16 cellular contexts compared by ENCODE assay signal in genomic region chr1:86447198-86447790, GRCh38.
DNase-seq lines count a peak whose midpoint lies in the region; ATAC-seq lines count a peak whose summit lies in the region.
"Had no signal": no experiment of that assay in that cellular context is flagged by ENCODE, and none has a peak within 500 bp of the region (broad histone marks: within the 10 kb centered on the region; RNA-seq: fewer than 3 reads in every experiment).

No MANE protein-coding gene starts in this region.

- ATAC-seq in HG02759 (IDR thresholded peaks at IDR 0.05; ENCODE audit: unreplicated experiment) = no peak
- ATAC-seq in HG03196 (IDR thresholded peaks at IDR 0.05; ENCODE audit: unreplicated experiment) = no peak

- H3K27ac ChIP-seq in cingulate gyrus (ENCODE audit: low read depth, low read length) = peak overlapping the region; percentile 88
- H3K27ac ChIP-seq: BLaER1 treated with 17β-estradiol and CSF1 and Interleukin-3, amounts not matched to agents 10 nM and 100 nM had no signal

- peak in 9 of 14 donors; percentile 6 to 43 (median 22) for DNase-seq in C1 segment of cervical spinal cord (lab: John Stamatoyannopoulos, UW)
- DNase-seq in medulla oblongata (ENCODE audit: extremely low spot score) = peak; percentile 83
- DNase-seq in putamen (ENCODE audit: low spot score) = peak; percentile 79
- no peak for DNase-seq in iPS-NIHi7 (ENCODE audit: extremely low spot score)
- DNase-seq in RKO (ENCODE audit: low spot score) = no peak
- DNase-seq: NCI-H1436, NCI-H1930, NCI-H226, NCI-H524, NCI-H82, OCI-M1, SHP77 had no signal

Comparison
In these comparisons a context has a peak if more than half of its experiments do, and no peak if none do; other contexts are left out.
1. DNase-seq: peak in C1 segment of cervical spinal cord (9 of 14), medulla oblongata (single experiment) and putamen (single experiment); none in iPS-NIHi7 (single experiment) and RKO (single experiment).